7 cellular contexts compared by ENCODE assay signal in the genomic region with DNA sequence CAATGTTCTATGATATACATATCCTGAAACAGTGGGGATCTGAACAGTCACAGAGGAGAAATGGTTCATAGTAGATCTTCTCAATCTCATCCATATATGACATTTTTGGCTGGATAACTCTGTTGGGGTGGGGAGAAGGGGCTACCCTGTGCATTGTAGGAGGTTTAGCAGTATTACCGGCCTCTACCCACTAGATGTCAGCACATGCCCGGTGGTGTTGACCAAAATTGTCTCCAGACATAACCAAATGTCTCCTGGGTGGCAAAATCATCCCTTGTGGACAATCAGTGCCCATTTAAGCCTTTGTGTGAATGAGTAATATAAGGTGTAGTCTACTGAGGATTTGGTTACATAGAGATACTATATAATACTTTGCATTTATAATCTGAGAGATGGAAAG.
DNase-seq lines count a peak whose midpoint lies in the region; ATAC-seq and TF ChIP-seq lines count a peak whose summit lies in the region.

No MANE protein-coding gene starts in this region.

- no peak overlapping the region for H3T11ph ChIP-seq in H9 (ENCODE audit: low read length)

- H3K56ac ChIP-seq in H9 (ENCODE audit: insufficient read length, low read depth, low read length), result no peak overlapping the region

- no peak overlapping the region for H2AK5ac ChIP-seq in H9 (ENCODE audit: insufficient read length, low read length)

- no peak overlapping the region for H3K9ac ChIP-seq in H9 (ENCODE audit: extremely low read depth, insufficient read length, low read length)

- in situ Hi-C loops in G401 (cut with HindIII; ENCODE audit: low sequenced_read_pairs), result no loop called here

- peaks cover 32 to 40% of the 10 kb centered on the region in 2 experiments for H3K4me1 Mint-ChIP-seq in H9
- H3K4me1 Mint-ChIP-seq in natural killer cell treated with Interleukin-12 subunit alpha and Interleukin-12 subunit beta and Interleukin-15 and Interleukin-18, amount 100 ng/mL, for 72 hours (ENCODE audit: low read depth in 2 of 2), result no peaks in the 10 kb centered on the region

- no peaks in the 10 kb centered on the region for H3K27me3 Mint-ChIP-seq in H9 (ENCODE audit: low read depth)
- H3K27me3 Mint-ChIP-seq in natural killer cell treated with Interleukin-12 subunit alpha and Interleukin-12 subunit beta and Interleukin-15 and Interleukin-18, amount 100 ng/mL, for 72 hours, result peaks cover 0 to 6% of the 10 kb centered on the region in 2 donors

- H2AFZ ChIP-seq in H9 (ENCODE audit: low read length), result no peak overlapping the region

- no peak overlapping the region for H4K8ac ChIP-seq in H9 (replicated peaks; ENCODE audit: insufficient read length, low read depth, low read length)

- H3K9me3 ChIP-seq in H9 (ENCODE audit: control insufficient read depth, low read depth, low read length) (no peaks in the 10 kb centered on the region), right cardiac atrium (ENCODE audit: control insufficient read depth, low read length) (no peaks in the 10 kb centered on the region)

- no peaks in the 10 kb centered on the region for H4K20me1 ChIP-seq in H9 (ENCODE audit: control insufficient read depth, insufficient read depth, insufficient read length)

- no peak overlapping the region for H2BK20ac ChIP-seq in H9 (ENCODE audit: low read depth, low read length, poor library complexity, severe bottlenecking)

- H2BK120ac ChIP-seq in H9 (ENCODE audit: low read depth, low read length, poor library complexity, severe bottlenecking), result no peak overlapping the region

- peak overlapping the region; percentile 11 to 47; a peak in 3 of 5 replicates for H3K4me3 Mint-ChIP-seq in H9
- H3K4me3 Mint-ChIP-seq in natural killer cell treated with Interleukin-12 subunit alpha and Interleukin-12 subunit beta and Interleukin-15 and Interleukin-18, amount 100 ng/mL, for 72 hours, result no peak overlapping the region

- peak overlapping the region; percentile 95 to 97 (median 96) for H3K27ac Mint-ChIP-seq in H9
- H3K27ac Mint-ChIP-seq in natural killer cell treated with Interleukin-12 subunit alpha and Interleukin-12 subunit beta and Interleukin-15 and Interleukin-18, amount 100 ng/mL, for 72 hours, result no peak overlapping the region

- no peaks in the 10 kb centered on the region for H3K79me2 ChIP-seq in H9 (ENCODE audit: insufficient read depth, low read length)

- no peak overlapping the region for H2BK15ac ChIP-seq in H9 (ENCODE audit: low read depth, low read length)

- H3K23ac ChIP-seq in H9 (ENCODE audit: insufficient read length, low read depth, low read length), result no peak overlapping the region

- H3K27ac ChIP-seq in H9 (ENCODE audit: insufficient read length, low read depth, low read length) (peak overlapping the region; percentile 77), right cardiac atrium (ENCODE audit: low read length) (no peak overlapping the region)

- TF ChIP-seq CTCF in H9 (conservative IDR thresholded peaks at IDR 0.05), result peak; percentile 94

- no peaks in the 10 kb centered on the region for H3K79me1 ChIP-seq in H9 (ENCODE audit: insufficient read depth, low read depth, low read length, poor library complexity, severe bottlenecking)

- H2BK5ac ChIP-seq in H9 (ENCODE audit: insufficient read length, low read length), result no peak overlapping the region

- H3K4me1 ChIP-seq in H9 (ENCODE audit: insufficient read depth, low read length) (peaks cover 2% of the 10 kb centered on the region; the same call in 1 of the 2 replicates), right cardiac atrium (ENCODE audit: control insufficient read depth, insufficient read depth, low read length) (no peaks in the 10 kb centered on the region)

- H4K91ac ChIP-seq in H9 (ENCODE audit: insufficient read length, low read depth, low read length), result no peak overlapping the region

- no peak overlapping the region for H3K14ac ChIP-seq in H9 (ENCODE audit: insufficient read depth, low read length)

- peak; percentile 68 to 72 for ATAC-seq in right cardiac atrium
- ATAC-seq in natural killer cell treated with Interleukin-12 subunit alpha and Interleukin-12 subunit beta and Interleukin-15 and Interleukin-18, amount 100 ng/mL, for 72 hours, result no peak

- no peak overlapping the region for H4K5ac ChIP-seq in H9 (ENCODE audit: insufficient read length, low read depth, low read length)

- H3K23me2 ChIP-seq in H9 (ENCODE audit: insufficient read length, low read depth, low read length, poor library complexity, severe bottlenecking), result no peaks in the 10 kb centered on the region

- H3K4me2 ChIP-seq in H9 (ENCODE audit: insufficient read depth, insufficient read length, low read length), result no peak overlapping the region

- peak; percentile 32 for DNase-seq in G401 (ENCODE audit: low spot score)
- DNase-seq in H9, result peak; percentile 71
- DNase-seq in NCI-H146 treated with DMSO at 0.1 percent for 48 hours (lab: John Stamatoyannopoulos, UW; ENCODE audit: unreplicated experiment), result peak; percentile 37
- DNase-seq in activated CD4-positive, alpha-beta T cell treated with anti-CD3 and anti-CD28 coated beads, Interleukin-2, amount 50 U/mL, for 48 hours, result peak; percentile 2 to 7
- no peak for DNase-seq in right cardiac atrium
- peak; percentile 44 for DNase-seq in superior temporal gyrus (ENCODE audit: extremely low spot score)
- no peak for DNase-seq in natural killer cell treated with Interleukin-12 subunit alpha and Interleukin-12 subunit beta and Interleukin-15 and Interleukin-18, amount 100 ng/mL, for 72 hours (ENCODE audit: low spot score)

- H3K4me3 ChIP-seq in right cardiac atrium (ENCODE audit: low read length), result no peak overlapping the region

- H2BK12ac ChIP-seq in H9 (ENCODE audit: insufficient read length, low read depth, low read length), result no peak overlapping the region

- peaks cover 25 to 69% (median 61%) of the 10 kb centered on the region in 3 experiments for H3K36me3 Mint-ChIP-seq in H9 (ENCODE audit: insufficient read depth in 1 of 3, low read depth in 3 of 3)
- H3K36me3 Mint-ChIP-seq in natural killer cell treated with Interleukin-12 subunit alpha and Interleukin-12 subunit beta and Interleukin-15 and Interleukin-18, amount 100 ng/mL, for 72 hours, result no peaks in the 10 kb centered on the region

- no CpG with 5 or more reads among the region's 2 CpGs for WGBS in H9 (ENCODE audit: extremely low coverage, insufficient read length, low lambda C conversion rate)
- WGBS in right cardiac atrium, result 4% methylated on average over 2 of the region's 2 CpGs

- no peaks in the 10 kb centered on the region for H3K9me3 Mint-ChIP-seq in H9
- H3K9me3 Mint-ChIP-seq in natural killer cell treated with Interleukin-12 subunit alpha and Interleukin-12 subunit beta and Interleukin-15 and Interleukin-18, amount 100 ng/mL, for 72 hours, result no peaks in the 10 kb centered on the region

- no peaks in the 10 kb centered on the region for H3K27me3 ChIP-seq in H9 (ENCODE audit: insufficient read depth, low read length)
- H3K27me3 ChIP-seq in right cardiac atrium (ENCODE audit: control insufficient read depth, insufficient read depth), result no peaks in the 10 kb centered on the region

- H3K4ac ChIP-seq in H9 (ENCODE audit: low read depth, low read length), result no peak overlapping the region

- intact Hi-C loops in right cardiac atrium (cut with DNase I), result no loop called here

- no peak overlapping the region for H3K18ac ChIP-seq in H9 (ENCODE audit: insufficient read length, low read depth, low read length)

Comparison
In these comparisons a context has a peak if more than half of its experiments do, and no peak if none do; other contexts are left out.
1. DNase-seq: peak in G401 (single experiment), H9 (single experiment), NCI-H146 treated with DMSO at 0.1 percent for 48 hours (single experiment), activated CD4-positive, alpha-beta T cell treated with anti-CD3 and anti-CD28 coated beads, Interleukin-2, amount 50 U/mL, for 48 hours (2 of 2) and superior temporal gyrus (single experiment); none in right cardiac atrium (0 of 3) and natural killer cell treated with Interleukin-12 subunit alpha and Interleukin-12 subunit beta and Interleukin-15 and Interleukin-18, amount 100 ng/mL, for 72 hours (single experiment).
2. H3K27ac Mint-ChIP-seq: peak in H9 (3 of 3); none in natural killer cell treated with Interleukin-12 subunit alpha and Interleukin-12 subunit beta and Interleukin-15 and Interleukin-18, amount 100 ng/mL, for 72 hours (0 of 2).
3. ATAC-seq: peak in right cardiac atrium (2 of 2); none in natural killer cell treated with Interleukin-12 subunit alpha and Interleukin-12 subunit beta and Interleukin-15 and Interleukin-18, amount 100 ng/mL, for 72 hours (0 of 2).